ENCODE assay signal across 1 cellular context in genomic region chr7:135768064-135768463, GRCh38.
TF ChIP-seq lines count a peak whose summit lies in the region.

No MANE protein-coding gene starts in this region.

TF ChIP-seq in IMR-90, 13 proteins besides CTCF, POLR2A, EP300 and RAD21 (continued from another document):
- TF ChIP-seq CHD1 (IDR thresholded peaks at IDR 0.05; ENCODE audit: low read depth, low read length) = no peak
- TF ChIP-seq BHLHE40 (IDR thresholded peaks at IDR 0.05; ENCODE audit: low read depth, low read length) = no peak
- TF ChIP-seq USF2 (IDR thresholded peaks at IDR 0.05; ENCODE audit: low read depth, low read length) = no peak
- no peak for TF ChIP-seq MXI1 (IDR thresholded peaks at IDR 0.05; ENCODE audit: borderline replicate concordance, low read depth, low read length)
- TF ChIP-seq RCOR1 (IDR thresholded peaks at IDR 0.05; ENCODE audit: insufficient replicate concordance, low read length) = no peak
- no peak for TF ChIP-seq CEBPB (IDR thresholded peaks at IDR 0.05; ENCODE audit: low read depth, low read length)
